10 cellular contexts compared by ENCODE assay signal in genomic region chr2:46334389-46335345, GRCh38. TPM values are rescaled to one million over a fixed set of nuclear protein-coding genes. Genes with fewer than 3 reads are reported as not detected.
A peak's percentile ranks its signal among the peaks of the same experiment; 100 is the strongest.
DNase-seq lines count a peak whose midpoint lies in the region; ATAC-seq and TF ChIP-seq lines count a peak whose summit lies in the region.
"Had no signal": no experiment of that assay in that cellular context is flagged by ENCODE, and none has a peak within 500 bp of the region (broad histone marks: within the 10 kb centered on the region; RNA-seq: fewer than 3 reads in every experiment).

No MANE protein-coding gene starts in this region.

- ATAC-seq in right lobe of liver (peak in 2 of 4 donors; percentile 2 to 11), GM18502 (IDR thresholded peaks at IDR 0.05; ENCODE audit: poor library complexity, unreplicated experiment) (no peak), HG02938 (IDR thresholded peaks at IDR 0.05; ENCODE audit: unreplicated experiment) (no peak)

- 0 out of 2 replicates have a peak, but pooled peaks cover 3% of the 10 kb centered on the region for H3K27me3 ChIP-seq in HUES6 (ENCODE audit: control insufficient read depth, insufficient read depth, low read length)
- H3K27me3 ChIP-seq in right lobe of liver = no peaks in the 10 kb centered on the region
- H3K27me3 ChIP-seq in thymus (ENCODE audit: control insufficient read depth, insufficient read depth) = no peaks in the 10 kb centered on the region

- H3K27ac ChIP-seq in HUES6 (ENCODE audit: low read depth, low read length) (no peak overlapping the region), caudate nucleus (ENCODE audit: low read depth, low read length) (peak overlapping the region; percentile 68), right lobe of liver (peak overlapping the region; percentile 7 to 63 (median 45)), thymus (ENCODE audit: low read depth) (peak overlapping the region; percentile 15)
- H3K27ac ChIP-seq: HL-60 had no signal

- H3K4me1 ChIP-seq in HUES6 (ENCODE audit: control insufficient read depth, insufficient read depth, low read length) (peaks cover 34% of the 10 kb centered on the region), right lobe of liver (peaks cover 2 to 98% (median 42%) of the 10 kb centered on the region in 4 donors), thymus (ENCODE audit: control insufficient read depth, insufficient read depth, low read length) (peaks cover 3% of the 10 kb centered on the region)

- H3K4me3 ChIP-seq in HUES6 (ENCODE audit: low read depth, low read length) = 0 out of 2 replicates have a peak overlapping the region, but pooled peaks have one; percentile 23
- no peak overlapping the region for H3K4me3 ChIP-seq in right lobe of liver
- no peak overlapping the region for H3K4me3 ChIP-seq in thymus (ENCODE audit: low read length)

- TF ChIP-seq POLR2A in right lobe of liver (IDR thresholded peaks at IDR 0.05) = no peak

- no peak for DNase-seq in caudate nucleus (lab: John Stamatoyannopoulos, UW)
- DNase-seq in right lobe of liver = no peak
- no peak for DNase-seq in NCI-H1092 (lab: John Stamatoyannopoulos, UW)
- DNase-seq in NCI-H524 (lab: John Stamatoyannopoulos, UW) = no peak
- DNase-seq: stimulated activated CD4-positive, alpha-beta T cell treated with anti-CD3 and anti-CD28 coated beads, Interleukin-15, amount 100 ng/mL, for 24 hours had no signal

- no peak overlapping the region for H3K9ac ChIP-seq in HUES6 (ENCODE audit: low read length)

- 51% methylated on average over 6 of the region's 6 CpGs for WGBS in right lobe of liver (ENCODE audit: insufficient coverage, low coverage, low lambda C conversion rate, missing lambda C conversion rate)
- WGBS in thymus = 67% methylated on average over 6 of the region's 6 CpGs

- intact Hi-C loops in right lobe of liver (cut with DNase I) = no loop called here

- H3K9me3 ChIP-seq in HUES6 (ENCODE audit: control insufficient read depth, insufficient read depth, low read depth, low read length) (no peaks in the 10 kb centered on the region), right lobe of liver (no peaks in the 10 kb centered on the region), thymus (ENCODE audit: control insufficient read depth) (no peaks in the 10 kb centered on the region)

- no peaks in the 10 kb centered on the region for H3K36me3 ChIP-seq in HUES6 (ENCODE audit: control insufficient read depth, insufficient read depth, low read length)
- H3K36me3 ChIP-seq in right lobe of liver = no peaks in the 10 kb centered on the region
- no peaks in the 10 kb centered on the region for H3K36me3 ChIP-seq in thymus (ENCODE audit: control insufficient read depth, insufficient read depth)

- TF ChIP-seq CTCF in right lobe of liver (IDR thresholded peaks at IDR 0.05) = no peak

RNA-seq across cellular contexts. Expression of gene EPAS1, which starts 37.5 kb away (rescaled TPM):
- 100 to 1,000 TPM; 101 to 232 (median 170) TPM for total RNA-seq in right lobe of liver
- polyA plus RNA-seq in thymus = 48.9 TPM
